Comparison of ENCODE assay signal across 8 cellular contexts in genomic region chr11:116691779-116692178, GRCh38.
DNase-seq lines count a peak whose midpoint lies in the region; ATAC-seq, FAIRE-seq and TF ChIP-seq lines count a peak whose summit lies in the region.

No MANE protein-coding gene starts in this region.

- no peak overlapping the region for H3K27ac Mint-ChIP-seq in stimulated activated memory B cell treated with anti-CD40 and anti-IgM and Interleukin-4, amounts not matched to agents 10 μg/mL and 1 μg/mL and 100 μg/mL, for 72 hours

- no peak for FAIRE-seq in H54 (lab: Jason Lieb, UNC)

- peak; percentile 71 for ATAC-seq in stimulated activated memory B cell treated with anti-CD40 and anti-IgM and Interleukin-4, amounts not matched to agents 10 μg/mL and 1 μg/mL and 100 μg/mL, for 72 hours

- DNase-seq in COLO829 (ENCODE audit: low spot score) (peak; percentile 14), H54 (ENCODE audit: insufficient read length, low spot score) (peak; percentile 35), NCI-H2171 treated with DMSO at 0.1 percent for 48 hours (lab: John Stamatoyannopoulos, UW) (peak; percentile 71), mucosa of gallbladder (ENCODE audit: low spot score) (peak; percentile 38), SHP77 treated with DMSO at 0.1 percent for 48 hours (lab: John Stamatoyannopoulos, UW) (no peak)
- peak; percentile 60 for DNase-seq in activated CD4-positive, alpha-beta T cell treated with anti-CD3 and anti-CD28 coated beads, Interleukin-2, amount 50 U/mL, for 1 hour
- peak; percentile 35 for DNase-seq in effector CD4-positive, alpha-beta T cell

- H3K27me3 Mint-ChIP-seq in stimulated activated memory B cell treated with anti-CD40 and anti-IgM and Interleukin-4, amounts not matched to agents 10 μg/mL and 1 μg/mL and 100 μg/mL, for 72 hours: peaks cover 32% of the 10 kb centered on the region

- TF ChIP-seq POLR2A in H54 (IDR thresholded peaks at IDR 0.05; ENCODE audit: low read depth, low read length): no peak

- no peaks in the 10 kb centered on the region for H3K4me1 Mint-ChIP-seq in stimulated activated memory B cell treated with anti-CD40 and anti-IgM and Interleukin-4, amounts not matched to agents 10 μg/mL and 1 μg/mL and 100 μg/mL, for 72 hours

- no peaks in the 10 kb centered on the region for H3K36me3 Mint-ChIP-seq in stimulated activated memory B cell treated with anti-CD40 and anti-IgM and Interleukin-4, amounts not matched to agents 10 μg/mL and 1 μg/mL and 100 μg/mL, for 72 hours

- H3K4me3 Mint-ChIP-seq in stimulated activated memory B cell treated with anti-CD40 and anti-IgM and Interleukin-4, amounts not matched to agents 10 μg/mL and 1 μg/mL and 100 μg/mL, for 72 hours: no peak overlapping the region

- no peaks in the 10 kb centered on the region for H3K9me3 Mint-ChIP-seq in stimulated activated memory B cell treated with anti-CD40 and anti-IgM and Interleukin-4, amounts not matched to agents 10 μg/mL and 1 μg/mL and 100 μg/mL, for 72 hours
